13 cellular contexts compared by ENCODE assay signal in genomic region chr2:224837558-224837957, GRCh38.
DNase-seq lines count a peak whose midpoint lies in the region; ATAC-seq and TF ChIP-seq lines count a peak whose summit lies in the region.
"Had no signal": no experiment of that assay in that cellular context is flagged by ENCODE, and none has a peak within 500 bp of the region (broad histone marks: within the 10 kb centered on the region; RNA-seq: fewer than 3 reads in every experiment).

No MANE protein-coding gene starts in this region.

- peak overlapping the region; percentile 44 for H3K4me3 Mint-ChIP-seq in HFFc6
- H3K4me3 Mint-ChIP-seq: activated naive CD8-positive, alpha-beta T cell treated with anti-CD3 and anti-CD28 coated beads, Interleukin-2, amount 10 ng/mL, durations not matched to agents 7 days and 5 days had no signal

- no peak for ATAC-seq in GM18511 (IDR thresholded peaks at IDR 0.05; ENCODE audit: unreplicated experiment)
- ATAC-seq in HG03469 (IDR thresholded peaks at IDR 0.05; ENCODE audit: unreplicated experiment): no peak
- ATAC-seq: lower lobe of right lung had no signal

- H3K4me1 Mint-ChIP-seq in HFFc6 (ENCODE audit: low read depth): peaks cover 71% of the 10 kb centered on the region
- H3K4me1 Mint-ChIP-seq: activated naive CD8-positive, alpha-beta T cell treated with anti-CD3 and anti-CD28 coated beads, Interleukin-2, amount 10 ng/mL, durations not matched to agents 7 days and 5 days had no signal

- no peak overlapping the region for H3K4me3 ChIP-seq in AG09309 (ENCODE audit: control insufficient read depth, low read depth, low read length)
- H3K4me3 ChIP-seq in astrocyte of the spinal cord (ENCODE audit: low read depth, low read length): no peak overlapping the region
- H3K4me3 ChIP-seq: lower lobe of right lung, SK-N-MC had no signal

- TF ChIP-seq CTCF in AG09309 (IDR thresholded peaks at IDR 0.05; ENCODE audit: control insufficient read depth, insufficient read depth, low read depth, low read length, missing control alignments) (no peak), HFFc6 (IDR thresholded peaks at IDR 0.05) (no peak; the same call in 1 of the 2 replicates), astrocyte of the spinal cord (IDR thresholded peaks at IDR 0.05; ENCODE audit: low read depth, low read length) (no peak)

- DNase-seq in AG09309 (ENCODE audit: low read depth) (peak; percentile 54), HFFc6 (peak; percentile 84), astrocyte of the spinal cord (ENCODE audit: low read depth, low spot score) (peak; percentile 86), left kidney (ENCODE audit: low read depth, low spot score) (peak; percentile 18), DMS153 treated with DMSO at 0.1 percent for 48 hours (lab: John Stamatoyannopoulos, UW; ENCODE audit: unreplicated experiment) (no peak), mucosa of gallbladder (ENCODE audit: low spot score) (no peak)
- DNase-seq: activated CD4-positive, alpha-beta T cell treated with anti-CD3 and anti-CD28 coated beads for 48 hours; activated naive CD8-positive, alpha-beta T cell treated with anti-CD3 and anti-CD28 coated beads, Interleukin-2, amount 10 ng/mL, durations not matched to agents 7 days and 5 days; erythroblast; lower lobe of right lung had no signal

- in situ Hi-C loops in astrocyte of the spinal cord (cut with HindIII; ENCODE audit: low sequenced_read_pairs): no loop called here

- peaks cover 5% of the 10 kb centered on the region for H3K27me3 Mint-ChIP-seq in HFFc6 (ENCODE audit: insufficient read depth)
- H3K27me3 Mint-ChIP-seq: activated naive CD8-positive, alpha-beta T cell treated with anti-CD3 and anti-CD28 coated beads, Interleukin-2, amount 10 ng/mL, durations not matched to agents 7 days and 5 days had no signal

- peaks cover 86% of the 10 kb centered on the region for H3K36me3 Mint-ChIP-seq in HFFc6 (ENCODE audit: low read depth)

- H3K27ac Mint-ChIP-seq in HFFc6: peak overlapping the region; percentile 83
- H3K27ac Mint-ChIP-seq: activated naive CD8-positive, alpha-beta T cell treated with anti-CD3 and anti-CD28 coated beads, Interleukin-2, amount 10 ng/mL, durations not matched to agents 7 days and 5 days had no signal

- peaks cover 12% of the 10 kb centered on the region; the same call in 1 of the 2 replicates for H3K9me3 Mint-ChIP-seq in HFFc6

Comparison
In these comparisons a context has a peak if more than half of its experiments do, and no peak if none do; other contexts are left out.
1. DNase-seq: peak in AG09309 (single experiment), HFFc6 (single experiment), astrocyte of the spinal cord (single experiment) and left kidney (single experiment); none in DMS153 treated with DMSO at 0.1 percent for 48 hours (single experiment) and mucosa of gallbladder (single experiment).